In the genomic region with DNA sequence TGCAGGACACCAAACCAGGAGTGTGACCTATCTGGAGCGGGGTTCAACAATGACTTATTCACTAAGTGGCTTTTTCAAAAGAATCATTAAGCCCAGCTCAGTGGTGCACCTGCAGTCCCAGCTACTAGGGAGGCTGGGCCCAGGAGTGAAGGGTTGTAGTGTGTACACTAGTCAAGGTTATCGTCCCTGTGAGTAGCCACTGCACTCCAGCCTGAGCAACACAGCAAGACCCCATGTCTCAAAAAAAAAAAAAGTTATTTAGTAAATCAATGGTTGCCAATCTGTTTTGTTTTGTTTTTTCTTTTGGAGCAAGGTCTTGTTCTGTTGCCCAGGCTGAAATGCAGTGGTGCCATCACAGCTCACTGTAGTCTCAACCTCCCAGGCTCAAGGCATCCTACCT, we compare ENCODE assay signal across 18 cellular contexts. TPM values are rescaled to one million over a fixed set of nuclear protein-coding genes. Genes with fewer than 3 reads are reported as not detected.
DNase-seq lines count a peak whose midpoint lies in the region; ATAC-seq and TF ChIP-seq lines count a peak whose summit lies in the region.
"Had no signal": no experiment of that assay in that cellular context is flagged by ENCODE, and none has a peak within 500 bp of the region (broad histone marks: within the 10 kb centered on the region; RNA-seq: fewer than 3 reads in every experiment).

No MANE protein-coding gene starts in this region.

- H3K4me1 Mint-ChIP-seq in activated T-helper 17 cell treated with anti-CD3 and anti-CD28 coated beads, Interleukin-2, amount 50 U/mL, for 72 hours: peaks cover 65% of the 10 kb centered on the region

- H3K36me3 ChIP-seq in breast epithelium (no peaks in the 10 kb centered on the region), mammary epithelial cell (ENCODE audit: insufficient read depth, low read length) (peaks cover 14% of the 10 kb centered on the region), lower lobe of right lung (peaks cover 25% of the 10 kb centered on the region), upper lobe of right lung (peaks cover 23% of the 10 kb centered on the region), gastrocnemius medialis (peaks cover 0 to 10% of the 10 kb centered on the region in 2 donors)

- no peak for TF ChIP-seq POLR2A in breast epithelium (IDR thresholded peaks at IDR 0.05)
- no peak for TF ChIP-seq POLR2A in gastrocnemius medialis (IDR thresholded peaks at IDR 0.05)

- intact Hi-C loops in breast epithelium (cut with DNase I; ENCODE audit: low total_unique reads) (no loop called here), mammary epithelial cell (cut with micrococcal nuclease) (no loop called here), lower lobe of right lung (cut with DNase I) (no loop called here), upper lobe of right lung (cut with DNase I) (no loop called here), gastrocnemius medialis (cut with DNase I; ENCODE audit: low total_unique reads) (no loop called here)

- H3K36me3 Mint-ChIP-seq in activated T-helper 17 cell treated with anti-CD3 and anti-CD28 coated beads, Interleukin-2, amount 50 U/mL, for 72 hours (ENCODE audit: low read depth): peaks cover 100% of the 10 kb centered on the region

- CTCF ChIA-PET in mammary epithelial cell (lab: Charles Lee; ENCODE audit: low non-redundant PET): no interaction called here

- DNase-seq in breast epithelium (ENCODE audit: low spot score in 2 of 2) (no peak), mammary epithelial cell (no peak), lower lobe of right lung (no peak), upper lobe of right lung (no peak), gastrocnemius medialis (no peak)
- DNase-seq: activated CD4-positive, CD25-positive, alpha-beta regulatory T cell; activated T-cell treated with anti-CD3 and anti-CD28 coated beads, Interleukin-2, amount 50 U/mL, for 1 hour; GM23248; left lung; naive B cell; NCI-H2107; RPMI8226; SW 1271; tibial artery had no signal

- H3K27ac ChIP-seq in breast epithelium: peak overlapping the region; percentile 11 to 34
- H3K27ac ChIP-seq in mammary epithelial cell (ENCODE audit: insufficient read depth, low read depth, low read length): no peak overlapping the region
- peak overlapping the region; percentile 40 for H3K27ac ChIP-seq in lower lobe of right lung
- peak overlapping the region; percentile 32 for H3K27ac ChIP-seq in upper lobe of right lung
- no peak overlapping the region for H3K27ac ChIP-seq in gastrocnemius medialis
- H3K27ac ChIP-seq: GM23248, tibial artery had no signal

- TF ChIP-seq CTCF in breast epithelium (IDR thresholded peaks at IDR 0.05) (no peak), mammary epithelial cell (conservative IDR thresholded peaks at IDR 0.05 in 1 of 2, IDR thresholded peaks at IDR 0.05 in 1 of 2; ENCODE audit: extremely low read depth in 1 of 2, insufficient read depth in 1 of 2, low read depth in 1 of 2, low read length in 2 of 2) (no peak), lower lobe of right lung (IDR thresholded peaks at IDR 0.05) (no peak), upper lobe of right lung (IDR thresholded peaks at IDR 0.05) (no peak), gastrocnemius medialis (IDR thresholded peaks at IDR 0.05 in 4 of 5, conservative IDR thresholded peaks at IDR 0.05 in 1 of 5) (no peak)

- H3K9me3 Mint-ChIP-seq in activated T-helper 17 cell treated with anti-CD3 and anti-CD28 coated beads, Interleukin-2, amount 50 U/mL, for 72 hours: no peaks in the 10 kb centered on the region
- H3K9me3 Mint-ChIP-seq: naive B cell had no signal

- H3K27me3 Mint-ChIP-seq in activated T-helper 17 cell treated with anti-CD3 and anti-CD28 coated beads, Interleukin-2, amount 50 U/mL, for 72 hours: no peaks in the 10 kb centered on the region
- H3K27me3 Mint-ChIP-seq: brain, naive B cell had no signal

- H3K4me1 ChIP-seq in breast epithelium: no peaks in the 10 kb centered on the region
- peaks cover 18% of the 10 kb centered on the region for H3K4me1 ChIP-seq in mammary epithelial cell (ENCODE audit: insufficient read depth, low read length)
- peaks cover 80% of the 10 kb centered on the region for H3K4me1 ChIP-seq in lower lobe of right lung
- H3K4me1 ChIP-seq in upper lobe of right lung: peaks cover 75% of the 10 kb centered on the region
- H3K4me1 ChIP-seq in gastrocnemius medialis: peaks cover 15 to 26% of the 10 kb centered on the region in 2 donors

- H3K27ac Mint-ChIP-seq in activated T-helper 17 cell treated with anti-CD3 and anti-CD28 coated beads, Interleukin-2, amount 50 U/mL, for 72 hours: peak overlapping the region; percentile 99
- H3K27ac Mint-ChIP-seq: brain had no signal

- dilution Hi-C loops in mammary epithelial cell (cut with HindIII; ENCODE audit: low sequenced_read_pairs): loop anchor here (10.0 kb wide), 1 partner anchor 68 kb away; no protein-coding TSS in a partner anchor

- peak overlapping the region; percentile 97 for H3K4me3 Mint-ChIP-seq in activated T-helper 17 cell treated with anti-CD3 and anti-CD28 coated beads, Interleukin-2, amount 50 U/mL, for 72 hours
- H3K4me3 Mint-ChIP-seq: brain, naive B cell had no signal

- H3K4me3 ChIP-seq in breast epithelium (no peak overlapping the region), mammary epithelial cell (replicated peaks in 1 of 3; ENCODE audit: insufficient read depth in 1 of 3, low read depth in 2 of 3, low read length in 3 of 3) (no peak overlapping the region), lower lobe of right lung (no peak overlapping the region), upper lobe of right lung (no peak overlapping the region), gastrocnemius medialis (no peak overlapping the region)
- H3K4me3 ChIP-seq: GM23248, left lung, tibial artery had no signal

- H3K4me2 ChIP-seq in mammary epithelial cell (ENCODE audit: insufficient read depth, low read depth, low read length): no peak overlapping the region

- H3K27me3 ChIP-seq in breast epithelium (no peaks in the 10 kb centered on the region), mammary epithelial cell (ENCODE audit: insufficient read depth, low read length) (no peaks in the 10 kb centered on the region), lower lobe of right lung (ENCODE audit: low read depth) (no peaks in the 10 kb centered on the region), upper lobe of right lung (no peaks in the 10 kb centered on the region), gastrocnemius medialis (no peaks in the 10 kb centered on the region)
- H3K27me3 ChIP-seq: left lung, tibial artery had no signal

- in situ Hi-C loops in mammary epithelial cell (cut with MboI; ENCODE audit: low sequenced_read_pairs in 2 of 2) (no loop called here), gastrocnemius medialis (cut with MboI; ENCODE audit: low sequenced_read_pairs in 4 of 4) (loop anchor here in 3 of 4 donors (25.0 kb wide), 2 partner anchors 371 to 779 kb away; a partner anchor contains a TSS)

- ATAC-seq in activated T-helper 17 cell treated with anti-CD3 and anti-CD28 coated beads, Interleukin-2, amount 50 U/mL, for 72 hours (replicated peaks): no peak
- ATAC-seq in lower lobe of right lung (no peak), upper lobe of right lung (no peak), GM18861 (IDR thresholded peaks at IDR 0.05; ENCODE audit: unreplicated experiment) (no peak), HG03025 (IDR thresholded peaks at IDR 0.05; ENCODE audit: low FRiP score, unreplicated experiment) (no peak), gastrocnemius medialis (no peak)
- ATAC-seq: left lung had no signal

- peaks cover 93% of the 10 kb centered on the region for H3K79me2 ChIP-seq in mammary epithelial cell (ENCODE audit: insufficient read depth, low read length)

- H4K20me1 ChIP-seq in mammary epithelial cell (ENCODE audit: insufficient read depth, low read length): no peaks in the 10 kb centered on the region

- no peak overlapping the region for H2AFZ ChIP-seq in mammary epithelial cell (ENCODE audit: low read depth, low read length)
- H2AFZ ChIP-seq: GM23248 had no signal

- H3K9me3 ChIP-seq in breast epithelium (no peaks in the 10 kb centered on the region), mammary epithelial cell (replicated peaks; ENCODE audit: insufficient read depth, low read length) (no peaks in the 10 kb centered on the region), lower lobe of right lung (no peaks in the 10 kb centered on the region), upper lobe of right lung (no peaks in the 10 kb centered on the region), gastrocnemius medialis (no peaks in the 10 kb centered on the region)
- H3K9me3 ChIP-seq: left lung, tibial artery had no signal

- no TSS peak for BruUV-seq in mammary epithelial cell (replicated peaks; lab: Mats Ljungman, UMichigan)

- H3K9ac ChIP-seq in mammary epithelial cell (ENCODE audit: insufficient read depth, low read length): no peak overlapping the region
- H3K9ac ChIP-seq: GM23248 had no signal

- 93% methylated on average over 2 of the region's 2 CpGs for WGBS in mammary epithelial cell (ENCODE audit: low coverage, missing lambda C conversion rate)

RNA-seq across cellular contexts. Expression of a gene that starts 7.9 kb away (rescaled TPM):
- 10 to 100 TPM; 37.0 to 68.2 (median 37.0) TPM for total RNA-seq in breast epithelium
- total RNA-seq in mammary epithelial cell: 10 to 100 TPM; 11.5 to 61.4 TPM
- polyA plus RNA-seq in mammary epithelial cell: 92.3 TPM
- polyA minus RNA-seq in mammary epithelial cell: 107 TPM
- 100 to 1,000 TPM; 151 to 154 TPM for total RNA-seq in activated T-helper 17 cell treated with anti-CD3 and anti-CD28 coated beads, Interleukin-2, amount 50 U/mL, for 72 hours
- 86.5 TPM for total RNA-seq in lower lobe of right lung
- 65.6 TPM for total RNA-seq in upper lobe of right lung
- total RNA-seq in gastrocnemius medialis: 10 to 100 TPM; 38.0 to 77.4 (median 46.9) TPM

RNA-seq across cellular contexts. Expression of a gene that starts 22.6 kb away (rescaled TPM):
- total RNA-seq in breast epithelium (10 to 100 TPM; 44.2 to 68.2 (median 47.9) TPM), mammary epithelial cell (10 to 100 TPM; 57.0 to 74.0 TPM), lower lobe of right lung (59.5 TPM), upper lobe of right lung (60.7 TPM), gastrocnemius medialis (100 to 1,000 TPM in 1 of 4 donors, 10 to 100 TPM in 3; 45.9 to 132 (median 87.3) TPM)
- 45.2 TPM for polyA plus RNA-seq in mammary epithelial cell
- polyA minus RNA-seq in mammary epithelial cell: 74.4 TPM
- total RNA-seq in activated T-helper 17 cell treated with anti-CD3 and anti-CD28 coated beads, Interleukin-2, amount 50 U/mL, for 72 hours: 10 to 100 TPM; 68.8 to 82.7 TPM

RNA-seq across cellular contexts. Expression of a gene that starts 24.5 kb away (rescaled TPM):
- total RNA-seq in breast epithelium (10 to 100 TPM; 12.3 to 24.3 (median 20.6) TPM), mammary epithelial cell (10 to 100 TPM; 20.3 to 36.4 TPM), lower lobe of right lung (23.8 TPM), upper lobe of right lung (25.0 TPM), gastrocnemius medialis (1 to 10 TPM; 4.6 to 8.0 (median 6.5) TPM)
- 45.2 TPM for polyA plus RNA-seq in mammary epithelial cell
- polyA minus RNA-seq in mammary epithelial cell: 74.2 TPM
- total RNA-seq in activated T-helper 17 cell treated with anti-CD3 and anti-CD28 coated beads, Interleukin-2, amount 50 U/mL, for 72 hours: 10 to 100 TPM; 25.6 to 31.8 TPM

RNA-seq across cellular contexts. Expression of a gene that starts 35.5 kb away (rescaled TPM):
- 100 to 1,000 TPM in 2 of 3 donors, 10 to 100 TPM in 1; 98.1 to 178 (median 142) TPM for total RNA-seq in breast epithelium
- 100 to 1,000 TPM in 1 of 2 donors, 10 to 100 TPM in 1; 73.6 to 108 TPM for total RNA-seq in mammary epithelial cell
- polyA plus RNA-seq in mammary epithelial cell: 105 TPM
- 493 TPM for polyA minus RNA-seq in mammary epithelial cell
- 100 to 1,000 TPM; 126 to 149 TPM for total RNA-seq in activated T-helper 17 cell treated with anti-CD3 and anti-CD28 coated beads, Interleukin-2, amount 50 U/mL, for 72 hours
- total RNA-seq in lower lobe of right lung: 62.3 TPM
- 80.5 TPM for total RNA-seq in upper lobe of right lung
- total RNA-seq in gastrocnemius medialis: 100 to 1,000 TPM in 2 of 4 donors, 10 to 100 TPM in 2; 65.2 to 128 (median 102) TPM

Comparison
In these comparisons a context has a peak if more than half of its experiments do, and no peak if none do; other contexts are left out.
1. H3K27ac ChIP-seq: peak in breast epithelium (2 of 2), lower lobe of right lung (single experiment) and upper lobe of right lung (single experiment); none in mammary epithelial cell (single experiment) and gastrocnemius medialis (0 of 4).
2. in situ Hi-C loops: an anchor here in gastrocnemius medialis (25.0 kb wide); none called in mammary epithelial cell.